In genomic region chrX:132631579-132632232, GRCh38 we compare ENCODE assay signal across 8 cellular contexts.
DNase-seq lines count a peak whose midpoint lies in the region; ATAC-seq, FAIRE-seq and TF ChIP-seq lines count a peak whose summit lies in the region.

No MANE protein-coding gene starts in this region.

- FAIRE-seq in small intestine (lab: Jason Lieb, UNC): no peak

- H3K36me3 Mint-ChIP-seq in activated CD4-positive, alpha-beta T cell treated with anti-CD3 and anti-CD28 coated beads, Interleukin-2, amount 10 ng/mL, durations not matched to agents 24 days and 14 days (ENCODE audit: low read depth): no peaks in the 10 kb centered on the region
- no peaks in the 10 kb centered on the region for H3K36me3 Mint-ChIP-seq in activated CD4-positive, alpha-beta T cell treated with anti-CD3 and anti-CD28 coated beads, Interleukin-2, amount 10 ng/mL, durations not matched to agents 7 days and 5 days (ENCODE audit: low read depth)

- no peaks in the 10 kb centered on the region for H3K4me1 Mint-ChIP-seq in activated CD4-positive, alpha-beta T cell treated with anti-CD3 and anti-CD28 coated beads, Interleukin-2, amount 10 ng/mL, durations not matched to agents 24 days and 14 days
- H3K4me1 Mint-ChIP-seq in activated CD4-positive, alpha-beta T cell treated with anti-CD3 and anti-CD28 coated beads, Interleukin-2, amount 10 ng/mL, durations not matched to agents 7 days and 5 days: no peaks in the 10 kb centered on the region

- in situ Hi-C loops in SK-MEL-5 (cut with HindIII; ENCODE audit: low pct_unique_long_range_greater_than_20kb, low sequenced_read_pairs): no loop called here

- no peak overlapping the region for H3K27ac Mint-ChIP-seq in activated CD4-positive, alpha-beta T cell treated with anti-CD3 and anti-CD28 coated beads, Interleukin-2, amount 10 ng/mL, durations not matched to agents 24 days and 14 days
- H3K27ac Mint-ChIP-seq in activated CD4-positive, alpha-beta T cell treated with anti-CD3 and anti-CD28 coated beads, Interleukin-2, amount 10 ng/mL, durations not matched to agents 7 days and 5 days: no peak overlapping the region

- H3K27me3 Mint-ChIP-seq in activated CD4-positive, alpha-beta T cell treated with anti-CD3 and anti-CD28 coated beads, Interleukin-2, amount 10 ng/mL, durations not matched to agents 24 days and 14 days: no peaks in the 10 kb centered on the region
- no peaks in the 10 kb centered on the region for H3K27me3 Mint-ChIP-seq in activated CD4-positive, alpha-beta T cell treated with anti-CD3 and anti-CD28 coated beads, Interleukin-2, amount 10 ng/mL, durations not matched to agents 7 days and 5 days

- no peaks in the 10 kb centered on the region for H3K9me3 Mint-ChIP-seq in activated CD4-positive, alpha-beta T cell treated with anti-CD3 and anti-CD28 coated beads, Interleukin-2, amount 10 ng/mL, durations not matched to agents 24 days and 14 days
- no peaks in the 10 kb centered on the region for H3K9me3 Mint-ChIP-seq in activated CD4-positive, alpha-beta T cell treated with anti-CD3 and anti-CD28 coated beads, Interleukin-2, amount 10 ng/mL, durations not matched to agents 7 days and 5 days

- DNase-seq in activated CD4-positive, alpha-beta T cell treated with anti-CD3 and anti-CD28 coated beads, Interleukin-2, amount 10 ng/mL, durations not matched to agents 24 days and 14 days: peak; percentile 54
- DNase-seq in activated CD4-positive, alpha-beta T cell treated with anti-CD3 and anti-CD28 coated beads, Interleukin-2, amount 10 ng/mL, durations not matched to agents 7 days and 5 days: no peak
- DNase-seq in SK-MEL-5 (ENCODE audit: low read depth, low spot score) (peak; percentile 66), small intestine (peak; percentile 5)
- no peak for DNase-seq in activated CD4-positive, alpha-beta T cell treated with anti-CD3 and anti-CD28 coated beads, Interleukin-2, amount 50 U/mL, for 1 hour

- no peak for TF ChIP-seq POLR2A in gastroesophageal sphincter (IDR thresholded peaks at IDR 0.05)

- H3K4me3 ChIP-seq in gastroesophageal sphincter (no peak overlapping the region), small intestine (ENCODE audit: low read depth in 1 of 2, low read length in 2 of 2) (no peak overlapping the region)

- peak in 3 of 4 experiments; percentile 32 to 64 (median 39) for TF ChIP-seq CTCF in gastroesophageal sphincter (IDR thresholded peaks at IDR 0.05)

- no peak for TF ChIP-seq EP300 in gastroesophageal sphincter (IDR thresholded peaks at IDR 0.05)

- ATAC-seq in HG03159 (IDR thresholded peaks at IDR 0.05; ENCODE audit: unreplicated experiment) (peak; percentile 72), gastroesophageal sphincter (no peak), HG02642 (IDR thresholded peaks at IDR 0.05; ENCODE audit: poor library complexity, unreplicated experiment) (no peak)

- no peaks in the 10 kb centered on the region for H3K9me3 ChIP-seq in gastroesophageal sphincter
- H3K9me3 ChIP-seq in small intestine (ENCODE audit: control insufficient read depth, low read depth): no peaks in the 10 kb centered on the region

- H3K27ac ChIP-seq in gastroesophageal sphincter (no peak overlapping the region), small intestine (ENCODE audit: low read depth in 1 of 2, low read length in 1 of 2) (no peak overlapping the region)

- CTCF ChIA-PET in activated CD4-positive, alpha-beta T cell treated with anti-CD3 and anti-CD28 coated beads, Interleukin-2, amount 10 ng/mL, durations not matched to agents 7 days and 5 days (lab: Charles Lee): interaction anchor here (0.6 to 1.7 kb wide), 4 partner anchors 10 to 812 kb away, joined by 3 to 10 read pairs (median 5); no protein-coding TSS in a partner anchor

- no peaks in the 10 kb centered on the region for H3K27me3 ChIP-seq in gastroesophageal sphincter
- no peaks in the 10 kb centered on the region for H3K27me3 ChIP-seq in small intestine (ENCODE audit: control insufficient read depth in 2 of 2, insufficient read depth in 2 of 2, low read length in 2 of 2)

- POLR2A ChIA-PET in activated CD4-positive, alpha-beta T cell treated with anti-CD3 and anti-CD28 coated beads, Interleukin-2, amount 10 ng/mL, durations not matched to agents 7 days and 5 days (lab: Charles Lee): no interaction called here

- H3K4me3 Mint-ChIP-seq in activated CD4-positive, alpha-beta T cell treated with anti-CD3 and anti-CD28 coated beads, Interleukin-2, amount 10 ng/mL, durations not matched to agents 24 days and 14 days: no peak overlapping the region
- H3K4me3 Mint-ChIP-seq in activated CD4-positive, alpha-beta T cell treated with anti-CD3 and anti-CD28 coated beads, Interleukin-2, amount 10 ng/mL, durations not matched to agents 7 days and 5 days: no peak overlapping the region

- intact Hi-C loops in activated CD4-positive, alpha-beta T cell treated with anti-CD3 and anti-CD28 coated beads, Interleukin-2, amount 10 ng/mL, durations not matched to agents 24 days and 14 days (cut with micrococcal nuclease): loop anchor here (2.0 to 5.0 kb wide), 2 partner anchors 339 to 404 kb away; no protein-coding TSS in a partner anchor

- H3K36me3 ChIP-seq in gastroesophageal sphincter (no peaks in the 10 kb centered on the region), small intestine (ENCODE audit: control insufficient read depth in 2 of 2, insufficient read depth in 2 of 2, low read length in 2 of 2) (no peaks in the 10 kb centered on the region)

- no peaks in the 10 kb centered on the region for H3K4me1 ChIP-seq in gastroesophageal sphincter
- H3K4me1 ChIP-seq in small intestine (ENCODE audit: control insufficient read depth in 2 of 2, insufficient read depth in 1 of 2, low read depth in 1 of 2, low read length in 1 of 2): no peaks in the 10 kb centered on the region

- 0% methylated on average over 1 of the region's 3 CpGs; no CpG with 5 or more reads in 1 of the 2 donors for WGBS in gastroesophageal sphincter (ENCODE audit: low coverage in 1 of 2), 2 donors
- WGBS in small intestine, 3 donors: 32 to 44% (median 36%) methylated on average over 3 of the region's 3 CpGs

Comparison
In these comparisons a context has a peak if more than half of its experiments do, and no peak if none do; other contexts are left out.
1. DNase-seq: peak in activated CD4-positive, alpha-beta T cell treated with anti-CD3 and anti-CD28 coated beads, Interleukin-2, amount 10 ng/mL, durations not matched to agents 24 days and 14 days (single experiment), SK-MEL-5 (single experiment) and small intestine (single experiment); none in activated CD4-positive, alpha-beta T cell treated with anti-CD3 and anti-CD28 coated beads, Interleukin-2, amount 10 ng/mL, durations not matched to agents 7 days and 5 days (single experiment) and activated CD4-positive, alpha-beta T cell treated with anti-CD3 and anti-CD28 coated beads, Interleukin-2, amount 50 U/mL, for 1 hour (single experiment).